Comparison of ENCODE assay signal across 1 cellular context in genomic region chr12:102939670-102940222, GRCh38.
A peak's percentile ranks its signal among the peaks of the same experiment; 100 is the strongest.
TF ChIP-seq lines count a peak whose summit lies in the region.

No MANE protein-coding gene starts in this region.

TF ChIP-seq in HepG2, 621 proteins besides CTCF, POLR2A, EP300 and RAD21 (continued from another document and continues in another):
- TF ChIP-seq, protein P1, sequence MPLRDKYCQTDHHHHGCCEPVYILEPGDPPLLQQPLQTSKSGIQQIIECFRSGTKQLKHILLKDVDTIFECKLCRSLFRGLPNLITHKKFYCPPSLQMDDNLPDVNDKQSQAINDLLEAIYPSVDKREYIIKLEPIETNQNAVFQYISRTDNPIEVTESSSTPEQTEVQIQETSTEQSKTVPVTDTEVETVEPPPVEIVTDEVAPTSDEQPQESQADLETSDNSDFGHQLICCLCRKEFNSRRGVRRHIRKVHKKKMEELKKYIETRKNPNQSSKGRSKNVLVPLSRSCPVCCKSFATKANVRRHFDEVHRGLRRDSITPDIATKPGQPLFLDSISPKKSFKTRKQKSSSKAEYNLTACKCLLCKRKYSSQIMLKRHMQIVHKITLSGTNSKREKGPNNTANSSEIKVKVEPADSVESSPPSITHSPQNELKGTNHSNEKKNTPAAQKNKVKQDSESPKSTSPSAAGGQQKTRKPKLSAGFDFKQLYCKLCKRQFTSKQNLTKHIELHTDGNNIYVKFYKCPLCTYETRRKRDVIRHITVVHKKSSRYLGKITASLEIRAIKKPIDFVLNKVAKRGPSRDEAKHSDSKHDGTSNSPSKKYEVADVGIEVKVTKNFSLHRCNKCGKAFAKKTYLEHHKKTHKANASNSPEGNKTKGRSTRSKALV (CRISPR knock-in tag; IDR thresholded peaks at IDR 0.05): no peak
- TF ChIP-seq PRMT3 (CRISPR knock-in tag; IDR thresholded peaks at IDR 0.05; ENCODE audit: borderline replicate concordance, low read depth) (no peak), PPARG (CRISPR knock-in tag; conservative IDR thresholded peaks at IDR 0.05) (peak; percentile 30; the same call in 1 of the 2 replicates), ZNF558 (CRISPR knock-in tag; IDR thresholded peaks at IDR 0.05; ENCODE audit: borderline replicate concordance) (no peak), MAF1 (CRISPR knock-in tag; IDR thresholded peaks at IDR 0.05; ENCODE audit: borderline replicate concordance) (no peak), ZNF569 (CRISPR knock-in tag; IDR thresholded peaks at IDR 0.05; ENCODE audit: borderline replicate concordance) (no peak), ZMYM4 (CRISPR knock-in tag; IDR thresholded peaks at IDR 0.05) (peak; percentile 48), ZNF775 (CRISPR knock-in tag; IDR thresholded peaks at IDR 0.05; ENCODE audit: borderline replicate concordance) (no peak), SOX5 (CRISPR knock-in tag; IDR thresholded peaks at IDR 0.05; ENCODE audit: borderline replicate concordance) (0 out of 2 replicates have a peak, but pooled peaks have one; percentile 19), ERF (CRISPR knock-in tag; IDR thresholded peaks at IDR 0.05) (no peak), TARDBP (CRISPR knock-in tag; IDR thresholded peaks at IDR 0.05) (no peak), SMC3 (IDR thresholded peaks at IDR 0.05; ENCODE audit: low read length) (peak; percentile 97), RXRB (CRISPR knock-in tag; IDR thresholded peaks at IDR 0.05; ENCODE audit: borderline replicate concordance) (peak; percentile 13; the same call in 1 of the 2 replicates), ZNF644 (CRISPR knock-in tag; IDR thresholded peaks at IDR 0.05; ENCODE audit: low read depth) (no peak), TFAP4 (IDR thresholded peaks at IDR 0.05; ENCODE audit: borderline replicate concordance, low read depth) (no peak), BORCS8-MEF2B (CRISPR knock-in tag; IDR thresholded peaks at IDR 0.05) (no peak), ATM (IDR thresholded peaks at IDR 0.05; ENCODE audit: borderline replicate concordance) (no peak), PRDM4 (CRISPR knock-in tag; IDR thresholded peaks at IDR 0.05; ENCODE audit: borderline replicate concordance) (no peak), CBFB (CRISPR knock-in tag; IDR thresholded peaks at IDR 0.05) (no peak), MYNN (CRISPR knock-in tag; IDR thresholded peaks at IDR 0.05; ENCODE audit: low read depth) (no peak), CAMTA2 (CRISPR knock-in tag; IDR thresholded peaks at IDR 0.05; ENCODE audit: borderline replicate concordance) (no peak), IRX3 (CRISPR knock-in tag; IDR thresholded peaks at IDR 0.05; ENCODE audit: borderline replicate concordance, low read depth) (no peak), ZNF746 (CRISPR knock-in tag; IDR thresholded peaks at IDR 0.05) (no peak), THAP11 (CRISPR knock-in tag; IDR thresholded peaks at IDR 0.05) (0 out of 2 replicates have a peak, but pooled peaks have one; percentile 15), ZGPAT (CRISPR knock-in tag; IDR thresholded peaks at IDR 0.05) (0 out of 2 replicates have a peak, but pooled peaks have one; percentile 25), RBAK (CRISPR knock-in tag; IDR thresholded peaks at IDR 0.05) (no peak), FOXK1 (CRISPR knock-in tag; IDR thresholded peaks at IDR 0.05; ENCODE audit: borderline replicate concordance, low read depth) (no peak), TBX2 (CRISPR knock-in tag; IDR thresholded peaks at IDR 0.05; ENCODE audit: borderline replicate concordance) (no peak), EHMT2 (IDR thresholded peaks at IDR 0.05; ENCODE audit: borderline replicate concordance, low read depth, low read length) (no peak), ZNF460 (CRISPR knock-in tag; IDR thresholded peaks at IDR 0.05; ENCODE audit: borderline replicate concordance) (no peak), CHCHD3 (CRISPR knock-in tag; IDR thresholded peaks at IDR 0.05) (no peak), ZFX (CRISPR knock-in tag; IDR thresholded peaks at IDR 0.05; ENCODE audit: low read depth) (no peak), ZNF30 (CRISPR knock-in tag; IDR thresholded peaks at IDR 0.05) (no peak), ZNF230 (CRISPR knock-in tag; IDR thresholded peaks at IDR 0.05) (peak; percentile 72; the same call in 1 of the 2 replicates), TCF7 (IDR thresholded peaks at IDR 0.05; ENCODE audit: low read depth) (no peak), ZC3H13 (CRISPR knock-in tag; IDR thresholded peaks at IDR 0.05) (no peak), SUZ12 (IDR thresholded peaks at IDR 0.05; ENCODE audit: low read depth, low read length) (no peak)
- TF ChIP-seq, protein P2, sequence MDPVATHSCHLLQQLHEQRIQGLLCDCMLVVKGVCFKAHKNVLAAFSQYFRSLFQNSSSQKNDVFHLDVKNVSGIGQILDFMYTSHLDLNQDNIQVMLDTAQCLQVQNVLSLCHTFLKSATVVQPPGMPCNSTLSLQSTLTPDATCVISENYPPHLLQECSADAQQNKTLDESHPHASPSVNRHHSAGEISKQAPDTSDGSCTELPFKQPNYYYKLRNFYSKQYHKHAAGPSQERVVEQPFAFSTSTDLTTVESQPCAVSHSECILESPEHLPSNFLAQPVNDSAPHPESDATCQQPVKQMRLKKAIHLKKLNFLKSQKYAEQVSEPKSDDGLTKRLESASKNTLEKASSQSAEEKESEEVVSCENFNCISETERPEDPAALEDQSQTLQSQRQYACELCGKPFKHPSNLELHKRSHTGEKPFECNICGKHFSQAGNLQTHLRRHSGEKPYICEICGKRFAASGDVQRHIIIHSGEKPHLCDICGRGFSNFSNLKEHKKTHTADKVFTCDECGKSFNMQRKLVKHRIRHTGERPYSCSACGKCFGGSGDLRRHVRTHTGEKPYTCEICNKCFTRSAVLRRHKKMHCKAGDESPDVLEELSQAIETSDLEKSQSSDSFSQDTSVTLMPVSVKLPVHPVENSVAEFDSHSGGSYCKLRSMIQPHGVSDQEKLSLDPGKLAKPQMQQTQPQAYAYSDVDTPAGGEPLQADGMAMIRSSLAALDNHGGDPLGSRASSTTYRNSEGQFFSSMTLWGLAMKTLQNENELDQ (CRISPR knock-in tag; IDR thresholded peaks at IDR 0.05; ENCODE audit: borderline replicate concordance): no peak
- TF ChIP-seq, protein P3, sequence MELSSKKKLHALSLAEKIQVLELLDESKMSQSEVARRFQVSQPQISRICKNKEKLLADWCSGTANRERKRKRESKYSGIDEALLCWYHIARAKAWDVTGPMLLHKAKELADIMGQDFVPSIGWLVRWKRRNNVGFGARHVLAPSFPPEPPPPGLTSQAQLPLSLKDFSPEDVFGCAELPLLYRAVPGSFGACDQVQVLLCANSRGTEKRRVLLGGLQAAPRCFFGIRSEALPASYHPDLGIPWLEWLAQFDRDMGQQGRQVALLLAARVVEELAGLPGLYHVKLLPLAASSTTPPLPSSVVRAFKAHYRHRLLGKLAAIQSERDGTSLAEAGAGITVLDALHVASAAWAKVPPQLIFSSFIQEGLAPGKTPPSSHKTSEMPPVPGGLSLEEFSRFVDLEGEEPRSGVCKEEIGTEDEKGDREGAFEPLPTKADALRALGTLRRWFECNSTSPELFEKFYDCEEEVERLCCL (CRISPR knock-in tag; IDR thresholded peaks at IDR 0.05; ENCODE audit: borderline replicate concordance): no peak
- TF ChIP-seq, protein P4, sequence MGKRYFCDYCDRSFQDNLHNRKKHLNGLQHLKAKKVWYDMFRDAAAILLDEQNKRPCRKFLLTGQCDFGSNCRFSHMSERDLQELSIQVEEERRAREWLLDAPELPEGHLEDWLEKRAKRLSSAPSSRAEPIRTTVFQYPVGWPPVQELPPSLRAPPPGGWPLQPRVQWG (CRISPR knock-in tag; IDR thresholded peaks at IDR 0.05; ENCODE audit: borderline replicate concordance, low read depth): no peak
- TF ChIP-seq, protein P5, sequence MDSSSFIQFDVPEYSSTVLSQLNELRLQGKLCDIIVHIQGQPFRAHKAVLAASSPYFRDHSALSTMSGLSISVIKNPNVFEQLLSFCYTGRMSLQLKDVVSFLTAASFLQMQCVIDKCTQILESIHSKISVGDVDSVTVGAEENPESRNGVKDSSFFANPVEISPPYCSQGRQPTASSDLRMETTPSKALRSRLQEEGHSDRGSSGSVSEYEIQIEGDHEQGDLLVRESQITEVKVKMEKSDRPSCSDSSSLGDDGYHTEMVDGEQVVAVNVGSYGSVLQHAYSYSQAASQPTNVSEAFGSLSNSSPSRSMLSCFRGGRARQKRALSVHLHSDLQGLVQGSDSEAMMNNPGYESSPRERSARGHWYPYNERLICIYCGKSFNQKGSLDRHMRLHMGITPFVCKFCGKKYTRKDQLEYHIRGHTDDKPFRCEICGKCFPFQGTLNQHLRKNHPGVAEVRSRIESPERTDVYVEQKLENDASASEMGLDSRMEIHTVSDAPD (CRISPR knock-in tag; IDR thresholded peaks at IDR 0.05): no peak
- TF ChIP-seq, protein P6, sequence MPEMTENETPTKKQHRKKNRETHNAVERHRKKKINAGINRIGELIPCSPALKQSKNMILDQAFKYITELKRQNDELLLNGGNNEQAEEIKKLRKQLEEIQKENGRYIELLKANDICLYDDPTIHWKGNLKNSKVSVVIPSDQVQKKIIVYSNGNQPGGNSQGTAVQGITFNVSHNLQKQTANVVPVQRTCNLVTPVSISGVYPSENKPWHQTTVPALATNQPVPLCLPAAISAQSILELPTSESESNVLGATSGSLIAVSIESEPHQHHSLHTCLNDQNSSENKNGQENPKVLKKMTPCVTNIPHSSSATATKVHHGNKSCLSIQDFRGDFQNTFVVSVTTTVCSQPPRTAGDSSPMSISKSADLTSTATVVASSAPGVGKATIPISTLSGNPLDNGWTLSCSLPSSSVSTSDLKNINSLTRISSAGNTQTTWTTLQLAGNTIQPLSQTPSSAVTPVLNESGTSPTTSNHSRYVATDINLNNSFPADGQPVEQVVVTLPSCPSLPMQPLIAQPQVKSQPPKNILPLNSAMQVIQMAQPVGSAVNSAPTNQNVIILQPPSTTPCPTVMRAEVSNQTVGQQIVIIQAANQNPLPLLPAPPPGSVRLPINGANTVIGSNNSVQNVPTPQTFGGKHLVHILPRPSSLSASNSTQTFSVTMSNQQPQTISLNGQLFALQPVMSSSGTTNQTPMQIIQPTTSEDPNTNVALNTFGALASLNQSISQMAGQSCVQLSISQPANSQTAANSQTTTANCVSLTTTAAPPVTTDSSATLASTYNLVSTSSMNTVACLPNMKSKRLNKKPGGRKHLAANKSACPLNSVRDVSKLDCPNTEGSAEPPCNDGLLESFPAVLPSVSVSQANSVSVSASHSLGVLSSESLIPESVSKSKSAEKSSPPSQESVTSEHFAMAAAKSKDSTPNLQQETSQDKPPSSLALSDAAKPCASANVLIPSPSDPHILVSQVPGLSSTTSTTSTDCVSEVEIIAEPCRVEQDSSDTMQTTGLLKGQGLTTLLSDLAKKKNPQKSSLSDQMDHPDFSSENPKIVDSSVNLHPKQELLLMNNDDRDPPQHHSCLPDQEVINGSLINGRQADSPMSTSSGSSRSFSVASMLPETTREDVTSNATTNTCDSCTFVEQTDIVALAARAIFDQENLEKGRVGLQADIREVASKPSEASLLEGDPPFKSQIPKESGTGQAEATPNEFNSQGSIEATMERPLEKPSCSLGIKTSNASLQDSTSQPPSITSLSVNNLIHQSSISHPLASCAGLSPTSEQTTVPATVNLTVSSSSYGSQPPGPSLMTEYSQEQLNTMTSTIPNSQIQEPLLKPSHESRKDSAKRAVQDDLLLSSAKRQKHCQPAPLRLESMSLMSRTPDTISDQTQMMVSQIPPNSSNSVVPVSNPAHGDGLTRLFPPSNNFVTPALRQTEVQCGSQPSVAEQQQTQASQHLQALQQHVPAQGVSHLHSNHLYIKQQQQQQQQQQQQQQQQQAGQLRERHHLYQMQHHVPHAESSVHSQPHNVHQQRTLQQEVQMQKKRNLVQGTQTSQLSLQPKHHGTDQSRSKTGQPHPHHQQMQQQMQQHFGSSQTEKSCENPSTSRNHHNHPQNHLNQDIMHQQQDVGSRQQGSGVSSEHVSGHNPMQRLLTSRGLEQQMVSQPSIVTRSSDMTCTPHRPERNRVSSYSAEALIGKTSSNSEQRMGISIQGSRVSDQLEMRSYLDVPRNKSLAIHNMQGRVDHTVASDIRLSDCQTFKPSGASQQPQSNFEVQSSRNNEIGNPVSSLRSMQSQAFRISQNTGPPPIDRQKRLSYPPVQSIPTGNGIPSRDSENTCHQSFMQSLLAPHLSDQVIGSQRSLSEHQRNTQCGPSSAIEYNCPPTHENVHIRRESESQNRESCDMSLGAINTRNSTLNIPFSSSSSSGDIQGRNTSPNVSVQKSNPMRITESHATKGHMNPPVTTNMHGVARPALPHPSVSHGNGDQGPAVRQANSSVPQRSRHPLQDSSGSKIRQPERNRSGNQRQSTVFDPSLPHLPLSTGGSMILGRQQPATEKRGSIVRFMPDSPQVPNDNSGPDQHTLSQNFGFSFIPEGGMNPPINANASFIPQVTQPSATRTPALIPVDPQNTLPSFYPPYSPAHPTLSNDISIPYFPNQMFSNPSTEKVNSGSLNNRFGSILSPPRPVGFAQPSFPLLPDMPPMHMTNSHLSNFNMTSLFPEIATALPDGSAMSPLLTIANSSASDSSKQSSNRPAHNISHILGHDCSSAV (CRISPR knock-in tag; IDR thresholded peaks at IDR 0.05; ENCODE audit: borderline replicate concordance): no peak
